Comparison of ENCODE assay signal across 14 cellular contexts in the genomic region with DNA sequence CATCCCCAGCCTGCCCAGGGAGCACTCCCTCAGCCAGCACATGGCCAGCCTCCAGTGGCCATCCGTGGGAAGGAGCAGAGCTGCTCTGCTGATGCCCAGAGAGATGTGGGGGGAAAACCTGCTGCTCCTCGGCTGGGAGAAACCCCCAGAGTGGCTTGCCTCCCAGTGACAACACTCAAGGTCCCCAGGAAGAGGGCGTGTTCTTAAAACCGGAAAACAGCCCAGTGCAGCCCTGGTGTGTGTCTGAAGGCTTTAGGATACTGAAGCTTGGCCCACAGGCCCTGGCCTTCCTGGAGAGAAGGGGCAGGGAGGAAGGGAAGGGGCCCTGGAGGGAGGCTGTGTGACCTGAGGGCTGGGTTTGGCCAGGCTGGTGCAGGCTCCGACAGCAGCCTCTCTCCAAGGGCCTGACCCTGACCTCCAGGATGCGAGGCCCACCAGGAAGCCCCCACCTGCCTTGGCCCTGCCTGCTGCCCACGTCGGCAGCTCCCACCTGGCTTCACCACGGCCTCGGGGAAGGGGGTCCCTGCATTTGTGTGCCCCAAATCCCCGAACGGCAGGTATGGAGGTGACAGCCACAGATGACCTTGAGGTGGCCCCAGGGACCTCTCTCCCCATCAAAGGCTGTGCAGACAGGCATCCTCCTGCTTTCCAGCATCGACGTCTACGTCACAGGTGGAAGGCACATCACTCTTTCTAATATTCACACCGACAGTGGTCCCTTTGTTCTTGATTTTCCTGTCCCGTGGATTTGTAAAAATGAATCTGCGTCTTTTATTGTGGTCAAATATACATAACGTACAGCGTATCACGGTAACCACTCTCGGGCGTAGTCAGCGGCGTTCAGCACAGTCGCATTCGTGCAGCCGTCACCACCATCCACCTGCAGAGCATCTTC.
DNase-seq lines count a peak whose midpoint lies in the region; ATAC-seq and TF ChIP-seq lines count a peak whose summit lies in the region.
"Had no signal": no experiment of that assay in that cellular context is flagged by ENCODE, and none has a peak within 500 bp of the region (broad histone marks: within the 10 kb centered on the region; RNA-seq: fewer than 3 reads in every experiment).

No MANE protein-coding gene starts in this region.

- no peak for TF ChIP-seq POLR2A in spleen (IDR thresholded peaks at IDR 0.05)

- WGBS in spleen, 5 donors, result 63 to 71% (median 66%) methylated on average over 27 to 28 of the region's 28 CpGs

- POLR2A ChIA-PET in RWPE1 (lab: Yijun Ruan, JAX; ENCODE audit: low non-redundant PET), result no interaction called here

- DNase-seq in activated T-cell treated with anti-CD3 and anti-CD28 coated beads, Interleukin-2, amount 50 U/mL, for 1 hour, result peak; percentile 55
- DNase-seq in activated T-cell treated with anti-CD3 and anti-CD28 coated beads for 4 hours (no peak), T-helper 17 cell (peak in 1 of 3 donors; percentile 42), spleen (peak; percentile 75), ACHN (no peak), RWPE1 (ENCODE audit: low spot score) (no peak), SKM-1 (lab: John Stamatoyannopoulos, UW; ENCODE audit: unreplicated experiment) (no peak)
- peak in 1 of 2 donors; percentile 19 for DNase-seq in central memory CD8-positive, alpha-beta T cell (ENCODE audit: low spot score in 2 of 2)
- DNase-seq: cerebellar nuclear complex, DMS79 treated with DMSO at 0.1 percent for 48 hours, HFFc6, KG1, NCI-H2029 treated with DMSO at 0.1 percent for 48 hours had no signal

- no peaks in the 10 kb centered on the region for H3K27me3 Mint-ChIP-seq in T-helper 17 cell
- H3K27me3 Mint-ChIP-seq in central memory CD8-positive, alpha-beta T cell, result no peaks in the 10 kb centered on the region

- H3K4me1 Mint-ChIP-seq in T-helper 17 cell, result peaks cover 30% of the 10 kb centered on the region
- peaks cover 35% of the 10 kb centered on the region for H3K4me1 Mint-ChIP-seq in central memory CD8-positive, alpha-beta T cell

- peak; percentile 71 for ATAC-seq in T-helper 17 cell
- peak; percentile 53 for ATAC-seq in central memory CD8-positive, alpha-beta T cell (replicated peaks; ENCODE audit: extremely low read depth, poor library complexity, severe bottlenecking)

- intact Hi-C loops in spleen (cut with DNase I; ENCODE audit: low total_unique reads), result no loop called here

- peaks cover 17 to 100% (median 81%) of the 10 kb centered on the region in 6 donors for H3K4me1 ChIP-seq in spleen
- H3K4me1 ChIP-seq: uterus had no signal

- in situ Hi-C loops in ACHN (cut with HindIII; ENCODE audit: low pct_ligation_motif_present, low pct_unique_long_range_greater_than_20kb, low sequenced_read_pairs), result no loop called here

- H3K36me3 Mint-ChIP-seq in T-helper 17 cell (ENCODE audit: low read depth), result peaks cover 2% of the 10 kb centered on the region
- peaks cover 2% of the 10 kb centered on the region for H3K36me3 Mint-ChIP-seq in central memory CD8-positive, alpha-beta T cell (ENCODE audit: insufficient read depth)

- no peak overlapping the region for H3K4me3 ChIP-seq in spleen
- H3K4me3 ChIP-seq: uterus had no signal

- H3K9me3 ChIP-seq in T-helper 17 cell (ENCODE audit: control insufficient read depth, low read length, poor library complexity, severe bottlenecking) (no peaks in the 10 kb centered on the region), spleen (no peaks in the 10 kb centered on the region)
- H3K9me3 ChIP-seq: uterus had no signal

- CTCF ChIA-PET in RWPE1 (lab: Yijun Ruan, JAX), result no interaction called here

- H3K27ac ChIP-seq in spleen (peak overlapping the region in 6 of 8 donors; percentile 17 to 70 (median 50)), RWPE1 (no peak overlapping the region)
- H3K27ac ChIP-seq: uterus had no signal

- no peaks in the 10 kb centered on the region for H3K36me3 ChIP-seq in spleen
- H3K36me3 ChIP-seq: uterus had no signal

- peak overlapping the region; percentile 79 for H3K4me3 Mint-ChIP-seq in T-helper 17 cell
- peak overlapping the region; percentile 47 for H3K4me3 Mint-ChIP-seq in central memory CD8-positive, alpha-beta T cell
- H3K4me3 Mint-ChIP-seq: HFFc6 had no signal

- peaks cover 0 to 16% (median 0%) of the 10 kb centered on the region in 7 donors for H3K27me3 ChIP-seq in spleen (replicated peaks in 1 of 7)
- H3K27me3 ChIP-seq: uterus had no signal

- peak overlapping the region; percentile 97 for H3K27ac Mint-ChIP-seq in T-helper 17 cell
- peak overlapping the region; percentile 77 for H3K27ac Mint-ChIP-seq in central memory CD8-positive, alpha-beta T cell (ENCODE audit: low read depth)
- H3K27ac Mint-ChIP-seq: HFFc6 had no signal

- H3K9me3 Mint-ChIP-seq in central memory CD8-positive, alpha-beta T cell, result no peaks in the 10 kb centered on the region

- TF ChIP-seq CTCF in spleen (IDR thresholded peaks at IDR 0.05 in 8 of 11, conservative IDR thresholded peaks at IDR 0.05 in 3 of 11), result no peak
- TF ChIP-seq CTCF in RWPE1 (conservative IDR thresholded peaks at IDR 0.05; ENCODE audit: low read depth), result no peak

Comparison
In these comparisons a context has a peak if more than half of its experiments do, and no peak if none do; other contexts are left out.
1. DNase-seq: peak in activated T-cell treated with anti-CD3 and anti-CD28 coated beads, Interleukin-2, amount 50 U/mL, for 1 hour (single experiment) and spleen (single experiment); none in activated T-cell treated with anti-CD3 and anti-CD28 coated beads for 4 hours (single experiment), ACHN (single experiment), RWPE1 (single experiment) and SKM-1 (single experiment).